Comparison of ENCODE assay signal across 14 cellular contexts in the genomic region with DNA sequence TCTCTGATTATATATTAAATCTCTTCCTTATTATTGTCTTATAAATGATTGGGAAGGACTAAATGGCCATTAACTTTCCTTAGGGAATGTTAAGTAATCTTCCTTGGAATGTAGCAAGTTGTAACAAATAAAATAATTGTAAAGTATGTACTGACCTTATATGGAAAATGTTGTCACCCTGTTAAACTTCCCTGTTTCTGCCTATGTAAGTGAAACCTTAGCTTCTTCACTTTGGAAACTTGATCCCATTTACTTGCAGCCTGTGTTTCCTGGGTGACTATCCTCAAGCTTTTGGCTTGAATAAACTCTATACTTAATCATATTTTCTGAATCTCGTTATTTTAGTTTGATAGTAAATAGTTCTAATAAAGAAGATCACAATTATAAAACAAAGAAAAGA.
DNase-seq lines count a peak whose midpoint lies in the region; ATAC-seq and TF ChIP-seq lines count a peak whose summit lies in the region.
"Had no signal": no experiment of that assay in that cellular context is flagged by ENCODE, and none has a peak within 500 bp of the region (broad histone marks: within the 10 kb centered on the region; RNA-seq: fewer than 3 reads in every experiment).

No MANE protein-coding gene starts in this region.

- H4K20me1 ChIP-seq in GM23338 (replicated peaks; ENCODE audit: insufficient read depth), result no peaks in the 10 kb centered on the region
- no peaks in the 10 kb centered on the region for H4K20me1 ChIP-seq in PC-3 (ENCODE audit: low read length)

- H3K9me2 ChIP-seq in GM23338 (ENCODE audit: insufficient read depth) (no peaks in the 10 kb centered on the region), PC-3 (replicated peaks; ENCODE audit: low read length) (no peaks in the 10 kb centered on the region)

- TF ChIP-seq POLR2A in ovary (IDR thresholded peaks at IDR 0.05), result no peak

- 43 to 58% (median 49%) methylated on average over 1 of the region's 1 CpG for WGBS in ovary, 3 donors

- H3K9me3 ChIP-seq in PC-3 (ENCODE audit: low read length) (no peaks in the 10 kb centered on the region), ovary (no peaks in the 10 kb centered on the region)

- H3K79me2 ChIP-seq in GM23338 (replicated peaks; ENCODE audit: insufficient read depth), result no peaks in the 10 kb centered on the region
- H3K79me2 ChIP-seq in PC-3 (ENCODE audit: low read length), result no peaks in the 10 kb centered on the region

- no peak overlapping the region for H3K4me3 Mint-ChIP-seq in GM23338
- no peak overlapping the region for H3K4me3 Mint-ChIP-seq in activated CD8-positive, alpha-beta T cell treated with anti-CD3 and anti-CD28 coated beads for 36 hours
- H3K4me3 Mint-ChIP-seq: B cell; CD4-positive, alpha-beta T cell; IgD-negative memory B cell had no signal

- no peak overlapping the region for H2AFZ ChIP-seq in GM23338
- H2AFZ ChIP-seq in PC-3 (ENCODE audit: low read length), result no peak overlapping the region

- peaks cover 5% of the 10 kb centered on the region; the same call in 2 of the 3 replicates for H3K4me1 Mint-ChIP-seq in GM23338
- H3K4me1 Mint-ChIP-seq in activated CD8-positive, alpha-beta T cell treated with anti-CD3 and anti-CD28 coated beads for 36 hours (ENCODE audit: low read depth), result no peaks in the 10 kb centered on the region
- H3K4me1 Mint-ChIP-seq: B cell, IgD-negative memory B cell had no signal

- POLR2A ChIA-PET in PC-3 (lab: Charles Lee; ENCODE audit: unreplicated experiment), result no interaction called here
- POLR2A ChIA-PET in activated CD8-positive, alpha-beta T cell treated with anti-CD3 and anti-CD28 coated beads for 36 hours (lab: Charles Lee), result no interaction called here

- H3K27ac ChIP-seq in GM23338 (ENCODE audit: low read depth), result no peak overlapping the region
- H3K27ac ChIP-seq in PC-3 (ENCODE audit: low read length), result no peak overlapping the region
- H3K27ac ChIP-seq in ovary, result no peak overlapping the region

- no peaks in the 10 kb centered on the region for H3F3A ChIP-seq in GM23338 (replicated peaks; ENCODE audit: low read depth)
- no peaks in the 10 kb centered on the region for H3F3A ChIP-seq in PC-3 (ENCODE audit: low read length, unreplicated experiment)

- H3K36me3 Mint-ChIP-seq in GM23338 (ENCODE audit: low read depth), result no peaks in the 10 kb centered on the region
- no peaks in the 10 kb centered on the region for H3K36me3 Mint-ChIP-seq in activated CD8-positive, alpha-beta T cell treated with anti-CD3 and anti-CD28 coated beads for 36 hours (ENCODE audit: low read depth)
- H3K36me3 Mint-ChIP-seq: IgD-negative memory B cell had no signal

- intact Hi-C loops in PC-3 (cut with micrococcal nuclease) (no loop called here), ovary (cut with DNase I) (no loop called here)
- intact Hi-C loops in activated CD8-positive, alpha-beta T cell treated with anti-CD3 and anti-CD28 coated beads for 36 hours (cut with micrococcal nuclease), result no loop called here

- ATAC-seq in GM23338 (no peak), PC-3 (peak; percentile 31; the same call in 1 of the 2 replicates)
- ATAC-seq in activated CD8-positive, alpha-beta T cell treated with anti-CD3 and anti-CD28 coated beads for 36 hours, result no peak

- CTCF ChIA-PET in PC-3 (lab: Charles Lee), result no interaction called here
- CTCF ChIA-PET in activated CD8-positive, alpha-beta T cell treated with anti-CD3 and anti-CD28 coated beads for 36 hours (lab: Charles Lee), result no interaction called here

- no peaks in the 10 kb centered on the region for H3K27me3 Mint-ChIP-seq in GM23338 (ENCODE audit: insufficient read depth, low read depth, poor library complexity)
- no peaks in the 10 kb centered on the region for H3K27me3 Mint-ChIP-seq in activated CD8-positive, alpha-beta T cell treated with anti-CD3 and anti-CD28 coated beads for 36 hours
- H3K27me3 Mint-ChIP-seq: B cell; CD4-positive, alpha-beta T cell; IgD-negative memory B cell had no signal

- DNase-seq in GM23338 (ENCODE audit: low spot score) (peak; percentile 6), PC-3 (no peak), epithelial cell of esophagus (ENCODE audit: low read depth) (peak; percentile 78), retinal pigment epithelial cell (ENCODE audit: low read depth) (peak; percentile 43), ovary (no peak), activated gamma-delta T cell treated with Interleukin-2 at 50 U/mL for 16 hours (no peak)
- no peak for DNase-seq in activated CD8-positive, alpha-beta T cell treated with anti-CD3 and anti-CD28 coated beads for 36 hours
- DNase-seq: C1 segment of cervical spinal cord; CD4-positive, alpha-beta T cell; DMS79; EL; KG1 had no signal

- H3K4me1 ChIP-seq in GM23338 (ENCODE audit: insufficient read depth), result no peaks in the 10 kb centered on the region
- no peaks in the 10 kb centered on the region for H3K4me1 ChIP-seq in PC-3 (ENCODE audit: insufficient read depth, low read length)
- H3K4me1 ChIP-seq in ovary (ENCODE audit: insufficient read depth), result no peaks in the 10 kb centered on the region

- H3K4me2 ChIP-seq in GM23338 (no peak overlapping the region), PC-3 (ENCODE audit: low read length) (no peak overlapping the region)

- BruUV-seq in PC-3 (replicated peaks; lab: Mats Ljungman, UMichigan), result no TSS peak

- H3K36me3 ChIP-seq in GM23338 (ENCODE audit: insufficient read depth), result no peaks in the 10 kb centered on the region
- no peaks in the 10 kb centered on the region for H3K36me3 ChIP-seq in PC-3 (ENCODE audit: low read depth, low read length)
- no peaks in the 10 kb centered on the region for H3K36me3 ChIP-seq in ovary

- no peak overlapping the region for H3K4me3 ChIP-seq in GM23338
- no peak overlapping the region for H3K4me3 ChIP-seq in PC-3 (ENCODE audit: low read length)
- H3K4me3 ChIP-seq in epithelial cell of esophagus (ENCODE audit: low read length), result no peak overlapping the region
- H3K4me3 ChIP-seq in retinal pigment epithelial cell (ENCODE audit: low read length), result no peak overlapping the region
- H3K4me3 ChIP-seq in ovary, result no peak overlapping the region

- no peak overlapping the region for H3K9ac ChIP-seq in PC-3 (ENCODE audit: low read length)

- no peaks in the 10 kb centered on the region for H3K9me3 Mint-ChIP-seq in GM23338
- no peaks in the 10 kb centered on the region for H3K9me3 Mint-ChIP-seq in activated CD8-positive, alpha-beta T cell treated with anti-CD3 and anti-CD28 coated beads for 36 hours

- no peaks in the 10 kb centered on the region for H3K27me3 ChIP-seq in GM23338 (ENCODE audit: insufficient read depth)
- no peaks in the 10 kb centered on the region for H3K27me3 ChIP-seq in PC-3 (ENCODE audit: low read length)
- no peaks in the 10 kb centered on the region for H3K27me3 ChIP-seq in ovary

- TF ChIP-seq EP300 in ovary (IDR thresholded peaks at IDR 0.05), result no peak

- no peak overlapping the region for H3K27ac Mint-ChIP-seq in GM23338
- no peak overlapping the region for H3K27ac Mint-ChIP-seq in activated CD8-positive, alpha-beta T cell treated with anti-CD3 and anti-CD28 coated beads for 36 hours
- H3K27ac Mint-ChIP-seq: B cell; CD4-positive, alpha-beta T cell; IgD-negative memory B cell had no signal

- no peak for TF ChIP-seq CTCF in GM23338 (conservative IDR thresholded peaks at IDR 0.05; ENCODE audit: low read depth in 2 of 2)
- TF ChIP-seq CTCF in PC-3 (conservative IDR thresholded peaks at IDR 0.05; ENCODE audit: low read depth, low read length), result no peak
- TF ChIP-seq CTCF in epithelial cell of esophagus (IDR thresholded peaks at IDR 0.05; ENCODE audit: insufficient read depth, low read depth, low read length, missing control alignments), result no peak
- no peak for TF ChIP-seq CTCF in retinal pigment epithelial cell (conservative IDR thresholded peaks at IDR 0.05; ENCODE audit: low read depth, low read length)
- TF ChIP-seq CTCF in ovary (IDR thresholded peaks at IDR 0.05), result no peak
- TF ChIP-seq CTCF in activated CD8-positive, alpha-beta T cell treated with anti-CD3 and anti-CD28 coated beads for 36 hours (IDR thresholded peaks at IDR 0.05), result no peak

TF ChIP-seq in GM23338, 12 proteins besides CTCF, POLR2A, EP300 and RAD21:
- no peak for TF ChIP-seq ZNF331 (CRISPR knock-in tag; IDR thresholded peaks at IDR 0.05; ENCODE audit: low read depth)
- TF ChIP-seq, protein P1, sequence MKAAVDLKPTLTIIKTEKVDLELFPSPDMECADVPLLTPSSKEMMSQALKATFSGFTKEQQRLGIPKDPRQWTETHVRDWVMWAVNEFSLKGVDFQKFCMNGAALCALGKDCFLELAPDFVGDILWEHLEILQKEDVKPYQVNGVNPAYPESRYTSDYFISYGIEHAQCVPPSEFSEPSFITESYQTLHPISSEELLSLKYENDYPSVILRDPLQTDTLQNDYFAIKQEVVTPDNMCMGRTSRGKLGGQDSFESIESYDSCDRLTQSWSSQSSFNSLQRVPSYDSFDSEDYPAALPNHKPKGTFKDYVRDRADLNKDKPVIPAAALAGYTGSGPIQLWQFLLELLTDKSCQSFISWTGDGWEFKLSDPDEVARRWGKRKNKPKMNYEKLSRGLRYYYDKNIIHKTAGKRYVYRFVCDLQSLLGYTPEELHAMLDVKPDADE (IDR thresholded peaks at IDR 0.05), result no peak
- no peak for TF ChIP-seq NANOG (IDR thresholded peaks at IDR 0.05; ENCODE audit: borderline replicate concordance)

Comparison
In these comparisons a context has a peak if more than half of its experiments do, and no peak if none do; other contexts are left out.
1. DNase-seq: peak in GM23338 (single experiment), epithelial cell of esophagus (single experiment) and retinal pigment epithelial cell (single experiment); none in PC-3 (single experiment), ovary (0 of 5), activated gamma-delta T cell treated with Interleukin-2 at 50 U/mL for 16 hours (single experiment) and activated CD8-positive, alpha-beta T cell treated with anti-CD3 and anti-CD28 coated beads for 36 hours (single experiment).